Comparison of ENCODE assay signal across 1 cellular context in genomic region chr1:211895126-211895759, GRCh38.
TF ChIP-seq lines count a peak whose summit lies in the region.

No MANE protein-coding gene starts in this region.

TF ChIP-seq in HepG2, 621 proteins besides CTCF, POLR2A, EP300 and RAD21 (continued from another document and continues in another):
- no peak for TF ChIP-seq CSRNP1 (CRISPR knock-in tag; IDR thresholded peaks at IDR 0.05)
- TF ChIP-seq STAG1 (CRISPR knock-in tag; IDR thresholded peaks at IDR 0.05), result no peak
- TF ChIP-seq ZNF644 (CRISPR knock-in tag; IDR thresholded peaks at IDR 0.05; ENCODE audit: low read depth), result peak; percentile 66
- TF ChIP-seq PHF5A (CRISPR knock-in tag; IDR thresholded peaks at IDR 0.05; ENCODE audit: low read depth, unreplicated experiment), result no peak
- peak; percentile 46; the same call in 1 of the 2 replicates for TF ChIP-seq KAT8 (CRISPR knock-in tag; IDR thresholded peaks at IDR 0.05)
- no peak for TF ChIP-seq DMTF1 (CRISPR knock-in tag; IDR thresholded peaks at IDR 0.05)
- no peak for TF ChIP-seq TEAD2 (CRISPR knock-in tag; IDR thresholded peaks at IDR 0.05)
- no peak for TF ChIP-seq TBL1XR1 (IDR thresholded peaks at IDR 0.05; ENCODE audit: borderline replicate concordance, low read length, partially characterized antibody)
- TF ChIP-seq ELF3 (CRISPR knock-in tag; IDR thresholded peaks at IDR 0.05), result peak; percentile 46; the same call in 1 of the 2 replicates
- no peak for TF ChIP-seq ZNF441 (CRISPR knock-in tag; IDR thresholded peaks at IDR 0.05; ENCODE audit: borderline replicate concordance)
- TF ChIP-seq HOXD1 (CRISPR knock-in tag; IDR thresholded peaks at IDR 0.05), result no peak
- peak; percentile 80 for TF ChIP-seq MTA1 (CRISPR knock-in tag; IDR thresholded peaks at IDR 0.05; ENCODE audit: borderline replicate concordance)
- no peak for TF ChIP-seq PAX8 (CRISPR knock-in tag; IDR thresholded peaks at IDR 0.05; ENCODE audit: borderline replicate concordance)
- TF ChIP-seq ZNF3 (CRISPR knock-in tag; IDR thresholded peaks at IDR 0.05), result 0 out of 2 replicates have a peak, but pooled peaks have one; percentile 39
- peak; percentile 83; the same call in 1 of the 2 replicates for TF ChIP-seq HDAC2 (CRISPR knock-in tag; IDR thresholded peaks at IDR 0.05)
- 0 out of 2 replicates have a peak, but pooled peaks have one; percentile 24 for TF ChIP-seq ZKSCAN8 (CRISPR knock-in tag; IDR thresholded peaks at IDR 0.05; ENCODE audit: borderline replicate concordance)
- no peak for TF ChIP-seq GZF1 (CRISPR knock-in tag; IDR thresholded peaks at IDR 0.05)
- TF ChIP-seq ZBED4 (CRISPR knock-in tag; IDR thresholded peaks at IDR 0.05; ENCODE audit: borderline replicate concordance), result peak; percentile 73; the same call in 1 of the 2 replicates
- no peak for TF ChIP-seq ZNF512B (CRISPR knock-in tag; IDR thresholded peaks at IDR 0.05; ENCODE audit: borderline replicate concordance)
- TF ChIP-seq ZNF34 (CRISPR knock-in tag; IDR thresholded peaks at IDR 0.05; ENCODE audit: borderline replicate concordance), result no peak
- no peak for TF ChIP-seq TRIM22 (IDR thresholded peaks at IDR 0.05)
- TF ChIP-seq ZBTB37 (CRISPR knock-in tag; IDR thresholded peaks at IDR 0.05), result no peak
- TF ChIP-seq GTF2F1 (IDR thresholded peaks at IDR 0.05; ENCODE audit: low read length), result no peak
- TF ChIP-seq CERS6 (CRISPR knock-in tag; IDR thresholded peaks at IDR 0.05), result no peak
- no peak for TF ChIP-seq RFX5 (IDR thresholded peaks at IDR 0.05; ENCODE audit: low read depth, low read length)
- TF ChIP-seq HHEX (CRISPR knock-in tag; IDR thresholded peaks at IDR 0.05), result 0 out of 2 replicates have a peak, but pooled peaks have one; percentile 26
- no peak for TF ChIP-seq ZNF451 (CRISPR knock-in tag; IDR thresholded peaks at IDR 0.05)
- no peak for TF ChIP-seq CEBPB (IDR thresholded peaks at IDR 0.05; ENCODE audit: borderline replicate concordance, low read depth, low read length)
- no peak for TF ChIP-seq ARNTL (CRISPR knock-in tag; IDR thresholded peaks at IDR 0.05)
- TF ChIP-seq LCORL (IDR thresholded peaks at IDR 0.05), result no peak
- TF ChIP-seq LCORL (CRISPR knock-in tag; IDR thresholded peaks at IDR 0.05), result 0 out of 2 replicates have a peak, but pooled peaks have one; percentile 36
- no peak for TF ChIP-seq KDM5B (CRISPR knock-in tag; IDR thresholded peaks at IDR 0.05; ENCODE audit: borderline replicate concordance)
- no peak for TF ChIP-seq TRAFD1 (CRISPR knock-in tag; IDR thresholded peaks at IDR 0.05; ENCODE audit: borderline replicate concordance)
- 0 out of 2 replicates have a peak, but pooled peaks have one; percentile 19 for TF ChIP-seq DRAP1 (CRISPR knock-in tag; IDR thresholded peaks at IDR 0.05)
- peak; percentile 60; the same call in 1 of the 2 replicates for TF ChIP-seq SKIL (CRISPR knock-in tag; IDR thresholded peaks at IDR 0.05; ENCODE audit: borderline replicate concordance)
- TF ChIP-seq UBTF (CRISPR knock-in tag; IDR thresholded peaks at IDR 0.05), result no peak; the same call in 1 of the 2 replicates
